ENCODE assay signal across 15 cellular contexts in genomic region chr9:93952119-93952783, GRCh38. TPM values are rescaled to one million over a fixed set of nuclear protein-coding genes. Genes with fewer than 3 reads are reported as not detected.
DNase-seq lines count a peak whose midpoint lies in the region; ATAC-seq, FAIRE-seq and TF ChIP-seq lines count a peak whose summit lies in the region.
"Had no signal": no experiment of that assay in that cellular context is flagged by ENCODE, and none has a peak within 500 bp of the region (broad histone marks: within the 10 kb centered on the region; RNA-seq: fewer than 3 reads in every experiment).

No MANE protein-coding gene starts in this region.

- FAIRE-seq in frontal cortex (lab: Jason Lieb, UNC), result no peak
- FAIRE-seq: GM19239 had no signal

- no peaks in the 10 kb centered on the region for H3K9me3 ChIP-seq in CD8-positive, alpha-beta T cell (ENCODE audit: low read length)
- H3K9me3 ChIP-seq in HUES6 (ENCODE audit: control insufficient read depth, insufficient read depth, low read depth, low read length), result no peaks in the 10 kb centered on the region
- peaks cover 0 to 9% (median 0%) of the 10 kb centered on the region in 4 donors for H3K9me3 ChIP-seq in esophagus muscularis mucosa
- H3K9me3 ChIP-seq in psoas muscle, result no peaks in the 10 kb centered on the region

- peaks cover 67% of the 10 kb centered on the region for H3K27me3 Mint-ChIP-seq in CD8-positive, alpha-beta T cell (ENCODE audit: low read depth)

- peaks cover 40% of the 10 kb centered on the region for H3K4me1 Mint-ChIP-seq in CD8-positive, alpha-beta T cell (ENCODE audit: low read depth)

- H3K9me3 Mint-ChIP-seq in CD8-positive, alpha-beta T cell, result no peaks in the 10 kb centered on the region

- CTCF ChIA-PET in CD8-positive, alpha-beta T cell (lab: Charles Lee), result no interaction called here

- no peak overlapping the region for H3K27ac Mint-ChIP-seq in CD8-positive, alpha-beta T cell

- TF ChIP-seq POLR2A in esophagus muscularis mucosa (IDR thresholded peaks at IDR 0.05; ENCODE audit: low read depth), result no peak

- H3K27me3 ChIP-seq in CD8-positive, alpha-beta T cell (ENCODE audit: insufficient read depth, low read length), result peaks cover 59% of the 10 kb centered on the region
- H3K27me3 ChIP-seq in HUES6 (ENCODE audit: control insufficient read depth, insufficient read depth, low read length) (peaks cover 97% of the 10 kb centered on the region), esophagus muscularis mucosa (peaks cover 34 to 98% (median 92%) of the 10 kb centered on the region in 4 donors), psoas muscle (ENCODE audit: insufficient read depth in 3 of 3, low read length in 2 of 3) (peaks cover 0 to 93% (median 70%) of the 10 kb centered on the region in 3 donors), brain microvascular endothelial cell (replicated peaks) (peaks cover 90% of the 10 kb centered on the region)

- in situ Hi-C loops in brain microvascular endothelial cell (cut with HindIII; ENCODE audit: low pct_ligation_motif_present, low sequenced_read_pairs), result no loop called here

- POLR2A ChIA-PET in CD8-positive, alpha-beta T cell (lab: Charles Lee), result no interaction called here

- intact Hi-C loops in CD8-positive, alpha-beta T cell (cut with DNase I, micrococcal nuclease), result no loop called here
- intact Hi-C loops in esophagus muscularis mucosa (cut with DNase I) (no loop called here), psoas muscle (cut with DNase I) (no loop called here)

- 5% methylated on average over 16 of the region's 39 CpGs for WGBS in esophagus muscularis mucosa
- 11 to 17% (median 14%) methylated on average over 38 to 39 of the region's 39 CpGs for WGBS in psoas muscle, 3 donors

- no peaks in the 10 kb centered on the region for H3K36me3 ChIP-seq in CD8-positive, alpha-beta T cell (ENCODE audit: insufficient read depth, low read length)
- H3K36me3 ChIP-seq in HUES6 (ENCODE audit: control insufficient read depth, insufficient read depth, low read length) (no peaks in the 10 kb centered on the region), esophagus muscularis mucosa (no peaks in the 10 kb centered on the region), psoas muscle (ENCODE audit: insufficient read depth in 1 of 2, low read depth in 1 of 2) (no peaks in the 10 kb centered on the region), brain microvascular endothelial cell (replicated peaks) (no peaks in the 10 kb centered on the region)

- TF ChIP-seq EP300 in esophagus muscularis mucosa (IDR thresholded peaks at IDR 0.05), result no peak

- no peak for DNase-seq in CD8-positive, alpha-beta T cell
- DNase-seq in esophagus muscularis mucosa (ENCODE audit: extremely low spot score), result no peak
- no peak for DNase-seq in psoas muscle
- no peak for DNase-seq in OCI-M1 (lab: John Stamatoyannopoulos, UW)
- DNase-seq in frontal cortex (ENCODE audit: low spot score in 2 of 2), result no peak
- no peak for DNase-seq in brain microvascular endothelial cell
- DNase-seq: activated CD4-positive, alpha-beta T cell treated with anti-CD3 and anti-CD28 coated beads for 4 hours; amniotic stem cell; hypothalamus; KG1; NCI-H187 had no signal

- H3K4me1 ChIP-seq in CD8-positive, alpha-beta T cell (ENCODE audit: insufficient read depth, low read length), result peaks cover 41% of the 10 kb centered on the region
- peaks cover 59% of the 10 kb centered on the region for H3K4me1 ChIP-seq in HUES6 (ENCODE audit: control insufficient read depth, insufficient read depth, low read length)
- H3K4me1 ChIP-seq in esophagus muscularis mucosa, result peaks cover 46 to 76% (median 71%) of the 10 kb centered on the region in 4 donors
- peaks cover 26% of the 10 kb centered on the region for H3K4me1 ChIP-seq in psoas muscle

- no peak overlapping the region for H3K9ac ChIP-seq in HUES6 (ENCODE audit: low read length)

- peak overlapping the region; percentile 68 for H3K4me3 ChIP-seq in CD8-positive, alpha-beta T cell (ENCODE audit: low read depth, low read length)
- H3K4me3 ChIP-seq in HUES6 (ENCODE audit: low read depth, low read length) (peak overlapping the region; percentile 50; the same call in 1 of the 2 replicates), esophagus muscularis mucosa (peak overlapping the region; percentile 52 to 67 (median 55)), psoas muscle (peak overlapping the region; percentile 62), brain microvascular endothelial cell (ENCODE audit: low read depth, low read length) (no peak overlapping the region)

- peak overlapping the region; percentile 70 for H3K4me3 Mint-ChIP-seq in CD8-positive, alpha-beta T cell

- H3K27ac ChIP-seq in CD8-positive, alpha-beta T cell (ENCODE audit: low read depth, low read length), result no peak overlapping the region
- H3K27ac ChIP-seq in HUES6 (ENCODE audit: low read depth, low read length) (no peak overlapping the region), esophagus muscularis mucosa (replicated peaks in 1 of 4) (no peak overlapping the region), psoas muscle (no peak overlapping the region), brain microvascular endothelial cell (no peak overlapping the region)

- no peak for TF ChIP-seq CTCF in CD8-positive, alpha-beta T cell (IDR thresholded peaks at IDR 0.05)
- TF ChIP-seq CTCF in esophagus muscularis mucosa (IDR thresholded peaks at IDR 0.05) (no peak), psoas muscle (IDR thresholded peaks at IDR 0.05) (no peak), brain microvascular endothelial cell (IDR thresholded peaks at IDR 0.05; ENCODE audit: low read depth, low read length, missing control alignments) (no peak)

- no peaks in the 10 kb centered on the region for H3K36me3 Mint-ChIP-seq in CD8-positive, alpha-beta T cell

- ATAC-seq in CD8-positive, alpha-beta T cell, result no peak
- ATAC-seq in psoas muscle, result peak in 1 of 4 donors; percentile 21
- no peak for ATAC-seq in GM18858 (IDR thresholded peaks at IDR 0.05; ENCODE audit: unreplicated experiment)
- ATAC-seq: HCT116 had no signal

RNA-seq across cellular contexts. Expression of gene BARX1, which starts 2.9 kb away (rescaled TPM):
- total RNA-seq in CD8-positive, alpha-beta T cell, result under 1 TPM; 0.54 to 0.78 TPM
- total RNA-seq in esophagus muscularis mucosa, result under 1 TPM in 1 of 4 donors, not detected in 3; 0.42 TPM
- not detected for total RNA-seq in psoas muscle
- not detected for polyA plus RNA-seq in psoas muscle
- not detected for total RNA-seq in frontal cortex
